9 cellular contexts compared by ENCODE assay signal in genomic region chr7:5430612-5430947, GRCh38. TPM values are rescaled to one million over a fixed set of nuclear protein-coding genes. Genes with fewer than 3 reads are reported as not detected.
DNase-seq lines count a peak whose midpoint lies in the region; ATAC-seq, FAIRE-seq and TF ChIP-seq lines count a peak whose summit lies in the region.
"Had no signal": no experiment of that assay in that cellular context is flagged by ENCODE, and none has a peak within 500 bp of the region (broad histone marks: within the 10 kb centered on the region; RNA-seq: fewer than 3 reads in every experiment).

No MANE protein-coding gene starts in this region.

- H4K5ac ChIP-seq in H1 (ENCODE audit: insufficient read length, low read depth, low read length): no peak overlapping the region

- peaks cover 13% of the 10 kb centered on the region for H4K20me1 ChIP-seq in Loucy (ENCODE audit: insufficient read depth, low read length, poor library complexity, severe bottlenecking)
- peaks cover 2 to 6% of the 10 kb centered on the region in 2 experiments for H4K20me1 ChIP-seq in H1 (replicated peaks in 1 of 2; ENCODE audit: control insufficient read depth in 1 of 2, insufficient read depth in 2 of 2, low read length in 2 of 2)

- no peak overlapping the region for H3K27ac ChIP-seq in H1 (ENCODE audit: low read depth, low read length)
- H3K27ac ChIP-seq in upper lobe of left lung: peak overlapping the region; percentile 95 to 99 (median 99)
- H3K27ac ChIP-seq in adrenal gland: peak overlapping the region in 2 of 5 donors; percentile 97

- no peaks in the 10 kb centered on the region for H3K9me2 ChIP-seq in Loucy (replicated peaks; ENCODE audit: low read depth, low read length)

- TF ChIP-seq CTCF in Loucy (conservative IDR thresholded peaks at IDR 0.05; ENCODE audit: low read length) (no peak), H1 (IDR thresholded peaks at IDR 0.05; ENCODE audit: control extremely low read depth in 1 of 3, insufficient read depth in 1 of 3, low read depth in 1 of 3, low read length in 3 of 3) (no peak), nephron (IDR thresholded peaks at IDR 0.05; ENCODE audit: unreplicated experiment in 3 of 3) (no peak), upper lobe of left lung (IDR thresholded peaks at IDR 0.05) (no peak), adrenal gland (IDR thresholded peaks at IDR 0.05) (no peak)

- H2BK120ac ChIP-seq in H1 (replicated peaks; ENCODE audit: low read depth, low read length): no peak overlapping the region

- H3K56ac ChIP-seq in H1 (replicated peaks; ENCODE audit: insufficient read length, low read depth, low read length): no peak overlapping the region

- peak overlapping the region; percentile 11 for H4K91ac ChIP-seq in H1 (replicated peaks; ENCODE audit: insufficient read length, low read length)

- H2AK5ac ChIP-seq in H1 (ENCODE audit: low read depth, low read length): peak overlapping the region; percentile 94

- TF ChIP-seq RAD21 in H1 (IDR thresholded peaks at IDR 0.05 in 1 of 2, conservative IDR thresholded peaks at IDR 0.05 in 1 of 2; ENCODE audit: low read depth in 2 of 2, low read length in 2 of 2): no peak

- CTCF ChIA-PET in H1 (lab: Charles Lee; ENCODE audit: partially characterized antibody): interaction anchor here (0.6 to 1.7 kb wide), 6 partner anchors 18 to 37 kb away, joined by 3 to 9 read pairs (median 4); no protein-coding TSS in a partner anchor

- peak overlapping the region; percentile 95 for H2BK12ac ChIP-seq in H1 (ENCODE audit: low read depth, low read length)

- peak overlapping the region in 1 of 3 experiments; percentile 91 for H3K4me3 Mint-ChIP-seq in nephron

- no peak overlapping the region for H4K8ac ChIP-seq in H1 (ENCODE audit: extremely low read depth, insufficient read depth, low read length)

- peak overlapping the region; percentile 97 to 100 (median 98) for H3K27ac Mint-ChIP-seq in nephron

- peak overlapping the region; percentile 100 for H2BK15ac ChIP-seq in H1 (ENCODE audit: low read length)

- H3K79me2 ChIP-seq in Loucy (ENCODE audit: insufficient read depth, low read length) (peaks cover 75% of the 10 kb centered on the region), H1 (ENCODE audit: control insufficient read depth in 1 of 2, insufficient read depth in 2 of 2, low read length in 2 of 2) (no peaks in the 10 kb centered on the region)

- no peak for ATAC-seq in upper lobe of left lung (ENCODE audit: low FRiP score in 2 of 2)
- ATAC-seq: GM12878 had no signal

- H3K9ac ChIP-seq in Loucy (ENCODE audit: low read depth, low read length, poor library complexity, severe bottlenecking): peak overlapping the region; percentile 95
- no peak overlapping the region for H3K9ac ChIP-seq in H1 (replicated peaks in 1 of 4; ENCODE audit: extremely low read depth in 1 of 4, low read depth in 3 of 4, low read length in 3 of 4)

- no peaks in the 10 kb centered on the region for H3K9me3 Mint-ChIP-seq in nephron

- H3K27me3 ChIP-seq in Loucy (ENCODE audit: insufficient read depth, low read length, poor library complexity, severe bottlenecking): no peaks in the 10 kb centered on the region
- H3K27me3 ChIP-seq in H1 (replicated peaks in 1 of 4; ENCODE audit: control insufficient read depth in 3 of 4, extremely low read depth in 1 of 4, insufficient read depth in 3 of 4, low read length in 3 of 4): peaks cover 16 to 52% (median 39%) of the 10 kb centered on the region in 4 experiments
- no peaks in the 10 kb centered on the region for H3K27me3 ChIP-seq in upper lobe of left lung
- H3K27me3 ChIP-seq in adrenal gland: no peaks in the 10 kb centered on the region

- no peak overlapping the region; the same call in 1 of the 2 replicates for H2BK5ac ChIP-seq in H1 (ENCODE audit: low read depth, low read length)

- H3K36me3 ChIP-seq in Loucy (ENCODE audit: insufficient read depth, low read length): no peaks in the 10 kb centered on the region
- no peaks in the 10 kb centered on the region for H3K36me3 ChIP-seq in H1 (ENCODE audit: control insufficient read depth in 2 of 4, insufficient read depth in 4 of 4, low read length in 3 of 4)
- H3K36me3 ChIP-seq in upper lobe of left lung: no peaks in the 10 kb centered on the region
- no peaks in the 10 kb centered on the region for H3K36me3 ChIP-seq in adrenal gland (replicated peaks in 1 of 2)

- H3K4ac ChIP-seq in H1 (replicated peaks; ENCODE audit: insufficient read length, low read depth, low read length): no peak overlapping the region

- peaks cover 18% of the 10 kb centered on the region for H3K4me1 ChIP-seq in Loucy (ENCODE audit: insufficient read depth, low read length, poor library complexity, severe bottlenecking)
- H3K4me1 ChIP-seq in H1 (replicated peaks in 1 of 4; ENCODE audit: control insufficient read depth in 3 of 4, insufficient read depth in 4 of 4, low read length in 3 of 4): peaks cover 0 to 26% (median 16%) of the 10 kb centered on the region in 4 experiments; a peak in 6 of 7 replicates
- peaks cover 21 to 38% (median 22%) of the 10 kb centered on the region in 4 donors for H3K4me1 ChIP-seq in upper lobe of left lung
- peaks cover 22 to 29% of the 10 kb centered on the region in 2 donors for H3K4me1 ChIP-seq in adrenal gland (replicated peaks in 1 of 2)

- H3K36me3 Mint-ChIP-seq in nephron (ENCODE audit: low read depth): peaks cover 32% of the 10 kb centered on the region

- intact Hi-C loops in adrenal gland (cut with DNase I): no loop called here

- H3K23me2 ChIP-seq in H1 (ENCODE audit: low read depth, low read length): peaks cover 36% of the 10 kb centered on the region; the same call in 1 of the 2 replicates

- peaks cover 7% of the 10 kb centered on the region for H3K27me3 Mint-ChIP-seq in nephron (ENCODE audit: low read depth)

- no peak for TF ChIP-seq POLR2A in H1 (IDR thresholded peaks at IDR 0.05; ENCODE audit: control extremely low read depth in 1 of 2, low read depth in 2 of 2, low read length in 2 of 2)
- TF ChIP-seq POLR2A in upper lobe of left lung (IDR thresholded peaks at IDR 0.05): no peak
- no peak for TF ChIP-seq POLR2A in adrenal gland (IDR thresholded peaks at IDR 0.05)

- peak overlapping the region; percentile 93; the same call in 1 of the 2 replicates for H2BK20ac ChIP-seq in H1 (ENCODE audit: low read length)

- no peaks in the 10 kb centered on the region for H3F3A ChIP-seq in Loucy (ENCODE audit: low read depth)

- H3K4me3 ChIP-seq in Loucy (ENCODE audit: low read length, poor library complexity, severe bottlenecking) (peak overlapping the region; percentile 79), H1 (ENCODE audit: extremely low read depth in 1 of 4, insufficient read depth in 2 of 4, low read depth in 3 of 4, low read length in 4 of 4) (no peak overlapping the region), upper lobe of left lung (no peak overlapping the region), adrenal gland (no peak overlapping the region)
- H3K4me3 ChIP-seq: GM12878 had no signal

- peaks cover 24% of the 10 kb centered on the region for H3K4me1 Mint-ChIP-seq in nephron

- H3K14ac ChIP-seq in H1 (ENCODE audit: insufficient read length): no peak overlapping the region

- no peak overlapping the region for H3K18ac ChIP-seq in H1 (ENCODE audit: extremely low read depth, low read length)

- H2AFZ ChIP-seq in Loucy (ENCODE audit: low read length) (no peak overlapping the region), H1 (ENCODE audit: low read length) (no peak overlapping the region)

- 87% methylated on average over 5 of the region's 5 CpGs; no CpG with 5 or more reads in 1 of the 2 experiments for WGBS in H1 (ENCODE audit: extremely low coverage in 1 of 2, insufficient coverage in 1 of 2, insufficient read length in 1 of 2, insufficient replicate concordance in 2 of 2, low coverage in 1 of 2, low lambda C conversion rate in 2 of 2, missing lambda C conversion rate in 1 of 2), 2 experiments
- WGBS in upper lobe of left lung, 2 donors: 86 to 87% methylated on average over 5 of the region's 5 CpGs
- WGBS in adrenal gland, 4 donors: 68 to 83% (median 76%) methylated on average over 5 of the region's 5 CpGs

- no peak for DNase-seq in H1 (ENCODE audit: low read depth in 1 of 2, low spot score in 2 of 2)
- no peak for DNase-seq in upper lobe of left lung
- DNase-seq in central memory CD4-positive, alpha-beta T cell: no peak
- no peak for DNase-seq in adrenal gland
- DNase-seq in NCI-H446 (lab: John Stamatoyannopoulos, UW): no peak
- DNase-seq: NCI-H524 had no signal

- peak overlapping the region; percentile 89 for H3K4me2 ChIP-seq in Loucy (ENCODE audit: low read depth, low read length, poor library complexity, severe bottlenecking)
- H3K4me2 ChIP-seq in H1 (ENCODE audit: insufficient read depth in 1 of 2, low read depth in 2 of 2, low read length in 2 of 2): peak overlapping the region in 1 of 2 experiments; percentile 93; a peak in 2 of 4 replicates

- no peak overlapping the region for H3K23ac ChIP-seq in H1 (ENCODE audit: insufficient read length)

- no peak for FAIRE-seq in H1 (lab: Jason Lieb, UNC)
- FAIRE-seq: GM12878 had no signal

- POLR2A ChIA-PET in H1 (lab: Charles Lee; ENCODE audit: partially characterized antibody): interaction anchor here (1.7 kb wide), 1 partner anchor 8 kb away, joined by 5 read pairs; no protein-coding TSS in a partner anchor

- TF ChIP-seq EP300 in H1 (IDR thresholded peaks at IDR 0.05; ENCODE audit: borderline replicate concordance in 1 of 2, low read depth in 2 of 2, low read length in 2 of 2) (no peak), upper lobe of left lung (IDR thresholded peaks at IDR 0.05) (no peak)

- no peaks in the 10 kb centered on the region; the same call in 1 of the 2 replicates for H3K79me1 ChIP-seq in H1 (ENCODE audit: low read depth, low read length)

- H3K9me3 ChIP-seq in Loucy (ENCODE audit: insufficient read depth, low read depth, low read length) (no peaks in the 10 kb centered on the region), H1 (ENCODE audit: insufficient read depth in 2 of 2, low read depth in 1 of 2, low read length in 1 of 2) (peaks cover 0 to 4% of the 10 kb centered on the region in 2 experiments; a peak in 1 of 4 replicates), upper lobe of left lung (no peaks in the 10 kb centered on the region), adrenal gland (replicated peaks in 1 of 3) (no peaks in the 10 kb centered on the region)

RNA-seq across cellular contexts. Expression of gene TNRC18, which starts 6.9 kb away (rescaled TPM):
- 8.6 and 9.9 TPM in 2 replicates for total RNA-seq in H1 (2021; fragmentation: NEBNext Ultra II Directional; extraction: Animal tissue kit (Norgen Biotek cat#: 25700))
- polyA plus RNA-seq in H1 (2011; rRNA removed) (1.7 and 3.2 TPM in 2 replicates), adrenal gland (10 to 100 TPM; 13.3 to 79.6 (median 26.9) TPM)
- polyA plus RNA-seq in H1 (2011; cell fraction: cytosol; rRNA removed): 2.3 TPM
- 6.3 TPM for polyA plus RNA-seq in H1 (2011; cell fraction: nucleus; rRNA removed)
- polyA plus RNA-seq in H1 (2012, experiment 1 of 2): 6.6 to 8.1 TPM (median 7.1 TPM) in 4 replicates
- 6.2 TPM for polyA plus RNA-seq in H1 (2012, experiment 2 of 2)
- 7.2 TPM for polyA plus RNA-seq in H1 (2013, experiment 1 of 2)
- polyA plus RNA-seq in H1 (2013, experiment 2 of 2): 6.0 TPM
- polyA minus RNA-seq in H1 (2011; rRNA and poly(A)+ RNA removed): 2.0 and 2.7 TPM in 2 replicates
- 9.5 TPM for polyA minus RNA-seq in H1 (2011; cell fraction: cytosol; rRNA and poly(A)+ RNA removed)
- 2.5 TPM for polyA minus RNA-seq in H1 (2011; cell fraction: nucleus; rRNA and poly(A)+ RNA removed)
- total RNA-seq in upper lobe of left lung (100 to 1,000 TPM; 101 to 617 (median 128) TPM), adrenal gland (100 to 1,000 TPM in 1 of 8 donors, 10 to 100 TPM in 7; 37.2 to 120 (median 59.2) TPM)
